ENCODE assay signal across 8 cellular contexts in the genomic region with DNA sequence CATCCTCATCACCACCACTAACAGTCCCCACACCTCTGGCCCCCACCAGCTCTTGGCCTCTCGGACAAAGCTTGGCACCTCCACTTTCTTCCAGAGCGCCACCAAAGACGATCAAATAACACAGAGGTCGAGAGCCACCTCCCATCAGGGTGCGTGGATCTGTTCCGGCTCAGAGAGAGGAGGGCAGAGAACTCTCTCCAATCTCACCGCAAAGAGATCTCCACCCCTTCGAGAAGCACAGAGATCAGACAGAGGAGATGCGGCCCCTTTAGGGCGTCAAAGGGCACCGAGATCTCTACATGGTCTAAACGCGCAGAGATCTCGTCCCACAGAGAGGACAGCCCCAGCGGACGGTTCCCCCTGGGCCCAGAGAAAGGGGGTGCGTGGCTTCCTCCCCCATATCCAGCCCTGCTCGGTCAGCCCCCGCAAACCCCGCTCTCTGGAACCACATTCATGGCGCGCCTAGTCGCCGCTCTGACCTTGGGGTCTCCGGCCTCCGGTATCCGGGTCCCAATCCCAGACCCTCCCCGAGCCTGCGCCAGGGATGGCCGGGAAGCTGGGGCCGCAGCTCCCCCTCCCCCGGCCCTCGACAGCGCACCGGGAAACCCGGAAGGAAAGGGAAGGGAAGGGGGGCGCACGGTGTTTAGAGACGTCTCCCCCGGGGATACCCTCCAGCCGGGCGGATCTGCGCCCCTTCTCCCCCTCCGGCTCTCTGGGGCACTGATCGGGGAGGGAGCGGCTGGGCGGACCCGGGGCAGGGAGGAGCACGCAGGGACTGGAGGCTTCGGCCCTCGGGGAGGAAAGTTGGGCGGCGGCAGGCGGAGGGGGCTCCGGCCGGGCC. TPM values are rescaled to one million over a fixed set of nuclear protein-coding genes. Genes with fewer than 3 reads are reported as not detected.
A peak's percentile ranks its signal among the peaks of the same experiment; 100 is the strongest.
DNase-seq lines count a peak whose midpoint lies in the region; ATAC-seq and TF ChIP-seq lines count a peak whose summit lies in the region.

No MANE protein-coding gene starts in this region.

- peaks cover 11% of the 10 kb centered on the region for H3K4me1 Mint-ChIP-seq in activated CD4-positive, alpha-beta T cell treated with anti-CD3 and anti-CD28 coated beads for 36 hours
- peaks cover 6 to 8% of the 10 kb centered on the region in 2 donors for H3K4me1 Mint-ChIP-seq in immature natural killer cell

- no peaks in the 10 kb centered on the region for H3K9me3 ChIP-seq in thoracic aorta

- H3K4me3 ChIP-seq in thoracic aorta: peak overlapping the region; percentile 81

- H3K36me3 Mint-ChIP-seq in activated CD4-positive, alpha-beta T cell treated with anti-CD3 and anti-CD28 coated beads for 36 hours (ENCODE audit: low read depth): no peaks in the 10 kb centered on the region
- H3K36me3 Mint-ChIP-seq in immature natural killer cell: no peaks in the 10 kb centered on the region

- H3K27ac Mint-ChIP-seq in activated CD4-positive, alpha-beta T cell treated with anti-CD3 and anti-CD28 coated beads for 36 hours: no peak overlapping the region
- no peak overlapping the region for H3K27ac Mint-ChIP-seq in immature natural killer cell

- POLR2A ChIA-PET in activated CD4-positive, alpha-beta T cell treated with anti-CD3 and anti-CD28 coated beads for 36 hours (lab: Charles Lee): no interaction called here

- no peak for TF ChIP-seq CTCF in thoracic aorta (IDR thresholded peaks at IDR 0.05)

- H3K27me3 Mint-ChIP-seq in activated CD4-positive, alpha-beta T cell treated with anti-CD3 and anti-CD28 coated beads for 36 hours: peaks cover 8% of the 10 kb centered on the region
- H3K27me3 Mint-ChIP-seq in immature natural killer cell (ENCODE audit: low read depth in 3 of 3): peaks cover 2 to 14% (median 7%) of the 10 kb centered on the region in 3 donors

- CTCF ChIA-PET in activated CD4-positive, alpha-beta T cell treated with anti-CD3 and anti-CD28 coated beads for 36 hours (lab: Charles Lee): interaction anchor here (1.5 to 3.4 kb wide), 2 partner anchors 7 to 128 kb away, joined by 4 to 13 read pairs; no protein-coding TSS in a partner anchor

- no peak for DNase-seq in activated CD4-positive, alpha-beta T cell treated with anti-CD3 and anti-CD28 coated beads for 36 hours
- DNase-seq in activated CD4-positive, alpha-beta T cell treated with anti-CD3 and anti-CD28 coated beads for 1 hour: no peak
- peak; percentile 24 for DNase-seq in activated CD8-positive, alpha-beta memory T cell treated with anti-CD3 and anti-CD28 coated beads, Interleukin-2, amount 50 U/mL, for 4 hours
- DNase-seq in immature natural killer cell (no peak), thoracic aorta (ENCODE audit: low spot score) (no peak), COLO829 (ENCODE audit: low spot score) (no peak), anterior cingulate cortex (lab: John Stamatoyannopoulos, UW) (no peak)

- H3K27me3 ChIP-seq in thoracic aorta (replicated peaks; ENCODE audit: insufficient read depth): no peaks in the 10 kb centered on the region

- no peak overlapping the region for H3K27ac ChIP-seq in thoracic aorta

- H3K9me3 Mint-ChIP-seq in activated CD4-positive, alpha-beta T cell treated with anti-CD3 and anti-CD28 coated beads for 36 hours (ENCODE audit: low read depth): no peaks in the 10 kb centered on the region
- no peaks in the 10 kb centered on the region for H3K9me3 Mint-ChIP-seq in immature natural killer cell

- H3K4me3 Mint-ChIP-seq in activated CD4-positive, alpha-beta T cell treated with anti-CD3 and anti-CD28 coated beads for 36 hours: peak overlapping the region; percentile 49
- peak overlapping the region; percentile 39 to 86 (median 71) for H3K4me3 Mint-ChIP-seq in immature natural killer cell

- intact Hi-C loops in activated CD4-positive, alpha-beta T cell treated with anti-CD3 and anti-CD28 coated beads for 36 hours (cut with DNase I, micrococcal nuclease): loop anchor here in 1 of 2 experiments (1.0 to 2.0 kb wide), 3 partner anchors 196 to 610 kb away; a partner anchor contains a TSS

- no peaks in the 10 kb centered on the region for H3K36me3 ChIP-seq in thoracic aorta

- no peak for ATAC-seq in activated CD4-positive, alpha-beta T cell treated with anti-CD3 and anti-CD28 coated beads for 36 hours
- ATAC-seq in thoracic aorta (ENCODE audit: insufficient number of reproducible peaks, low FRiP score, low read depth) (no peak), HG03439 (IDR thresholded peaks at IDR 0.05; ENCODE audit: unreplicated experiment) (no peak)

- H3K4me1 ChIP-seq in thoracic aorta (ENCODE audit: control insufficient read depth in 1 of 2, low read depth in 2 of 2): peaks cover 5 to 21% of the 10 kb centered on the region in 2 donors

RNA-seq across cellular contexts. Expression of a gene that starts 0.6 kb away (rescaled TPM):
- total RNA-seq in activated CD4-positive, alpha-beta T cell treated with anti-CD3 and anti-CD28 coated beads for 36 hours: under 1 TPM; 0.14 to 0.39 TPM
- polyA plus RNA-seq in immature natural killer cell: not detected
- total RNA-seq in thoracic aorta: 10 to 100 TPM in 1 of 2 donors, 1 to 10 TPM in 1; 5.4 to 14.4 TPM

Comparison
In these comparisons a context has a peak if more than half of its experiments do, and no peak if none do; other contexts are left out.
1. RNA of a gene that starts 0.6 kb away (total RNA-seq): 5.4 to 14.4 TPM in thoracic aorta; 0.14 to 0.39 TPM in activated CD4-positive, alpha-beta T cell treated with anti-CD3 and anti-CD28 coated beads for 36 hours; every median in the first group is over 4 times any median in the second.